Comparison of ENCODE assay signal across 2 cellular contexts in the genomic region with DNA sequence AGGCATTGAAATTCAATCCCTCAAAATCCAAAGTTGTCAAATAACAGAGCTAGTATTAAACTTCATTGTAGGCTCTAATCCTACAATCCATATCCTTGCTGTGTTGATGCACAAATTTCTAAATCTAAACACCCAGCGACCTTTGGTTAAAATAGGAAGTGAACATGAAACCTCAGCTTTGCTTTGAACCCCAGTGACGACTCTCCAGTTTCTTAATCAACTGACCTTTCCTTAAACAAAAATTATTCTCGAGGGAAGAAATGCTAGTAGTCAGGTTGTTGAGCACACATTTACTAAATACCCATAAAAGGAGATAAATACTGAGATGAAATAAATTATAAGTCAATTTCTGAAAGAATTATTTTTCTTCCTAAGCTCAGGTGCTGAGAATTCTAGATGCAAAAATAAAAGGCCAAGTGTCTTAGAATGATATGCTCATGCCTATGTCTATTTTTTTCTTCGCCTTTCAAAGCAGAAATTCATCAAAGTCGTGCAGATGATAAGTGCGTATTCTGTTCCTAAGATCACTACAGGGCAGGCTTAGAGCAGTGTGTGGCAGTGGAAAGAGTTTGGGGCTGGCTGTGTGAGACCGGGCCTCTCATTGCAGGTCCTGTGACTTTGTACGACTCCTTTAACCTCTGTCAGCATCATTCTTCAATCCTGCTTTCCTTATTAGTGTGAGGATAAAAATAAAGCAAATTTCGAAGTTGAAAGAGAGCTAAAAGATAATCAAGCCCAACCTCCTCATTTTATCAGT.
TF ChIP-seq lines count a peak whose summit lies in the region.

No MANE protein-coding gene starts in this region.

TF ChIP-seq in GM12891, 5 proteins besides CTCF, POLR2A, EP300 and RAD21:
- TF ChIP-seq POLR2AphosphoS5 (IDR thresholded peaks at IDR 0.05; ENCODE audit: low read depth, low read length) (no peak), SPI1 (IDR thresholded peaks at IDR 0.05; ENCODE audit: low read depth, low read length) (peak; percentile 56)

TF ChIP-seq in IMR-90, 13 proteins besides CTCF, POLR2A, EP300 and RAD21:
- no peak for TF ChIP-seq SMC3 (IDR thresholded peaks at IDR 0.05; ENCODE audit: low read depth, low read length)
- TF ChIP-seq, protein P1, sequence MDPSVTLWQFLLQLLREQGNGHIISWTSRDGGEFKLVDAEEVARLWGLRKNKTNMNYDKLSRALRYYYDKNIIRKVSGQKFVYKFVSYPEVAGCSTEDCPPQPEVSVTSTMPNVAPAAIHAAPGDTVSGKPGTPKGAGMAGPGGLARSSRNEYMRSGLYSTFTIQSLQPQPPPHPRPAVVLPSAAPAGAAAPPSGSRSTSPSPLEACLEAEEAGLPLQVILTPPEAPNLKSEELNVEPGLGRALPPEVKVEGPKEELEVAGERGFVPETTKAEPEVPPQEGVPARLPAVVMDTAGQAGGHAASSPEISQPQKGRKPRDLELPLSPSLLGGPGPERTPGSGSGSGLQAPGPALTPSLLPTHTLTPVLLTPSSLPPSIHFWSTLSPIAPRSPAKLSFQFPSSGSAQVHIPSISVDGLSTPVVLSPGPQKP (IDR thresholded peaks at IDR 0.05; ENCODE audit: borderline replicate concordance, low read depth, low read length), result no peak
- TF ChIP-seq FOS (IDR thresholded peaks at IDR 0.05; ENCODE audit: low read depth, low read length), result no peak
- TF ChIP-seq MXI1 (IDR thresholded peaks at IDR 0.05; ENCODE audit: borderline replicate concordance, low read depth, low read length), result no peak
- TF ChIP-seq, protein P2, sequence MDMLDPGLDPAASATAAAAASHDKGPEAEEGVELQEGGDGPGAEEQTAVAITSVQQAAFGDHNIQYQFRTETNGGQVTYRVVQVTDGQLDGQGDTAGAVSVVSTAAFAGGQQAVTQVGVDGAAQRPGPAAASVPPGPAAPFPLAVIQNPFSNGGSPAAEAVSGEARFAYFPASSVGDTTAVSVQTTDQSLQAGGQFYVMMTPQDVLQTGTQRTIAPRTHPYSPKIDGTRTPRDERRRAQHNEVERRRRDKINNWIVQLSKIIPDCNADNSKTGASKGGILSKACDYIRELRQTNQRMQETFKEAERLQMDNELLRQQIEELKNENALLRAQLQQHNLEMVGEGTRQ (IDR thresholded peaks at IDR 0.05; ENCODE audit: low read depth, low read length), result no peak
- no peak for TF ChIP-seq MAFK (IDR thresholded peaks at IDR 0.05; ENCODE audit: low read depth, low read length)
- TF ChIP-seq CHD1 (IDR thresholded peaks at IDR 0.05; ENCODE audit: low read depth, low read length), result no peak
- TF ChIP-seq RFX5 (IDR thresholded peaks at IDR 0.05; ENCODE audit: low read depth, low read length), result no peak
- TF ChIP-seq CEBPB (IDR thresholded peaks at IDR 0.05; ENCODE audit: low read depth, low read length), result no peak
- TF ChIP-seq BHLHE40 (IDR thresholded peaks at IDR 0.05; ENCODE audit: low read depth, low read length), result no peak
- TF ChIP-seq RCOR1 (IDR thresholded peaks at IDR 0.05; ENCODE audit: insufficient replicate concordance, low read length), result no peak
